Comparison of ENCODE assay signal across 20 cellular contexts in the genomic region with DNA sequence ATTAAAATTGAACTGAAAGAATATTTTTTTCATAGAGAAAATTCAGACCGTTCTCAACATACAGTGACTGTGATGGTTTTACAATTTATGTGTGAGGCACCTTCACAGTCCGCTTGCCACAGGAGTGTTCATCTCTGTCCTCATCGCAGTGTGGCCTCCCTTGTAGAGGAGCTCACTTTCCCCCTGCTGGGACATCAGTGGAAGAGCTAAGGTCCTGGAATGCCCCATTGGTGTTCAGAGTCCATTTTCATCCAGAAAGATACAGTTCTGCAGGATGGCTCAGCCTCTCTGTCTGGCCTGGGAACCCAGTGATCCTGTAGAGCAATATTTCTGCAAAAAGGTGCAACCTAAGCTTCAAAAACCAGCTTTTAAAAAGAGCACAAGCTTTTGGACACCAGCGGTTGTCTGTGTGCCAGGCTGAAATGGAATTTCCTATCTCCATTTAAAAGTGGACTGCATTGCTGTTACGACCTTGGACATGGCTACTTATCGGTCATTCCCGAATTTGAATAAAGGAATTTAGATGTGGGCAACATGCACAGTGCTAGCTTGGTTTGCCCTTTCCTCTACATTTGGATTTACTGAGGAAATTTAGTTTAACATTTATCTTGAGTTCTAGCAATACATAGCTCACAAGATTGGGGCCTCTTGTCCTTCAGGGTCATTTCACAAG. TPM values are rescaled to one million over a fixed set of nuclear protein-coding genes. Genes with fewer than 3 reads are reported as not detected.
"Had no signal": no experiment of that assay in that cellular context is flagged by ENCODE, and none has a peak within 500 bp of the region (broad histone marks: within the 10 kb centered on the region; RNA-seq: fewer than 3 reads in every experiment).

No MANE protein-coding gene starts in this region.

- H3K4me3 Mint-ChIP-seq: activated naive CD8-positive, alpha-beta T cell treated with anti-CD3 and anti-CD28 coated beads, Interleukin-2, amount 10 ng/mL, durations not matched to agents 7 days and 5 days; dendritic cell treated with granulocyte-macrophage colony-stimulating factor and Interleukin-4, amounts not matched to agents 40 ng/mL and 50 ng/mL, for 4 days; memory B cell; natural killer cell; stimulated activated naive B cell treated with anti-CD40 and anti-IgM and Interleukin-4, amounts not matched to agents 10 μg/mL and 1 μg/mL and 100 μg/mL, for 72 hours; T-helper 2 cell treated with Interferon-gamma antibody and Interleukin-4, amounts not matched to agents 5 μg/mL and 100 μg/mL, for 36 hours had no signal

- H3K27me3 ChIP-seq: breast epithelium, gastroesophageal sphincter, hepatocyte, left lung, neutrophil, thyroid gland had no signal

- H3K4me1 ChIP-seq: breast epithelium, gastroesophageal sphincter, left lung, thyroid gland had no signal

- DNase-seq: activated CD4-positive, alpha-beta T cell treated with anti-CD3 and anti-CD28 coated beads, Interleukin-2, amount 50 U/mL, for 1 hour; activated naive CD4-positive, alpha-beta T cell; activated naive CD8-positive, alpha-beta T cell treated with anti-CD3 and anti-CD28 coated beads, Interleukin-2, amount 10 ng/mL, durations not matched to agents 7 days and 5 days; left lung; natural killer cell; stimulated activated CD4-positive, alpha-beta T cell treated with anti-CD3 and anti-CD28 coated beads, Interleukin-15, amount 100 ng/mL, for 24 hours; stimulated activated CD4-positive, alpha-beta T cell treated with anti-CD3 and anti-CD28 coated beads, Interleukin-4, amount 100 ng/mL, for 1 hour; stimulated activated naive B cell treated with anti-CD40 and anti-IgM and Interleukin-4, amounts not matched to agents 10 μg/mL and 1 μg/mL and 100 μg/mL, for 72 hours; thyroid gland had no signal

- H3K79me2 ChIP-seq: hepatocyte had no signal

- H3K4me1 Mint-ChIP-seq: activated naive CD8-positive, alpha-beta T cell treated with anti-CD3 and anti-CD28 coated beads, Interleukin-2, amount 10 ng/mL, durations not matched to agents 7 days and 5 days; memory B cell; natural killer cell; stimulated activated naive B cell treated with anti-CD40 and anti-IgM and Interleukin-4, amounts not matched to agents 10 μg/mL and 1 μg/mL and 100 μg/mL, for 72 hours had no signal

- H3K27me3 Mint-ChIP-seq: dendritic cell treated with granulocyte-macrophage colony-stimulating factor and Interleukin-4, amounts not matched to agents 40 ng/mL and 50 ng/mL, for 4 days; stimulated activated naive B cell treated with anti-CD40 and anti-IgM and Interleukin-4, amounts not matched to agents 10 μg/mL and 1 μg/mL and 100 μg/mL, for 72 hours had no signal

- H3K4me2 ChIP-seq: hepatocyte had no signal

- H3K9me3 Mint-ChIP-seq: activated naive CD8-positive, alpha-beta T cell treated with anti-CD3 and anti-CD28 coated beads, Interleukin-2, amount 10 ng/mL, durations not matched to agents 7 days and 5 days; dendritic cell treated with granulocyte-macrophage colony-stimulating factor and Interleukin-4, amounts not matched to agents 40 ng/mL and 50 ng/mL, for 4 days; memory B cell; natural killer cell; stimulated activated naive B cell treated with anti-CD40 and anti-IgM and Interleukin-4, amounts not matched to agents 10 μg/mL and 1 μg/mL and 100 μg/mL, for 72 hours; T-helper 2 cell treated with Interferon-gamma antibody and Interleukin-4, amounts not matched to agents 5 μg/mL and 100 μg/mL, for 36 hours had no signal

- H3K4me3 ChIP-seq: breast epithelium, gastroesophageal sphincter, hepatocyte, left lung, skin epidermis, thyroid gland had no signal

- H2AFZ ChIP-seq: hepatocyte had no signal

- H3K36me3 Mint-ChIP-seq: activated naive CD8-positive, alpha-beta T cell treated with anti-CD3 and anti-CD28 coated beads, Interleukin-2, amount 10 ng/mL, durations not matched to agents 7 days and 5 days; memory B cell; natural killer cell; stimulated activated naive B cell treated with anti-CD40 and anti-IgM and Interleukin-4, amounts not matched to agents 10 μg/mL and 1 μg/mL and 100 μg/mL, for 72 hours had no signal

- H3K27ac ChIP-seq: breast epithelium, gastroesophageal sphincter, hepatocyte, left lung, neutrophil, skin epidermis, thyroid gland had no signal

- H3K9me3 ChIP-seq: breast epithelium, gastroesophageal sphincter, left lung, neutrophil, thyroid gland had no signal

- H3K27ac Mint-ChIP-seq: activated naive CD8-positive, alpha-beta T cell treated with anti-CD3 and anti-CD28 coated beads, Interleukin-2, amount 10 ng/mL, durations not matched to agents 7 days and 5 days; dendritic cell treated with granulocyte-macrophage colony-stimulating factor and Interleukin-4, amounts not matched to agents 40 ng/mL and 50 ng/mL, for 4 days; memory B cell; natural killer cell; stimulated activated naive B cell treated with anti-CD40 and anti-IgM and Interleukin-4, amounts not matched to agents 10 μg/mL and 1 μg/mL and 100 μg/mL, for 72 hours; T-helper 2 cell treated with Interferon-gamma antibody and Interleukin-4, amounts not matched to agents 5 μg/mL and 100 μg/mL, for 36 hours had no signal

- H3K36me3 ChIP-seq: breast epithelium, left lung, neutrophil, thyroid gland had no signal

RNA-seq across cellular contexts. Expression of a gene that starts 26.7 kb away (rescaled TPM):
- total RNA-seq: activated CD8-positive, alpha-beta memory T cell treated with anti-CD3 and anti-CD28 coated beads for 36 hours; activated naive CD8-positive, alpha-beta T cell treated with anti-CD3 and anti-CD28 coated beads, Interleukin-2, amount 10 ng/mL, durations not matched to agents 7 days and 5 days; breast epithelium; cerebellum; gastroesophageal sphincter; hepatocyte; left lung; natural killer cell; thyroid gland; urinary bladder had no signal
- polyA plus RNA-seq: hepatocyte, urinary bladder had no signal
